Comparison of ENCODE assay signal across 12 cellular contexts in the genomic region with DNA sequence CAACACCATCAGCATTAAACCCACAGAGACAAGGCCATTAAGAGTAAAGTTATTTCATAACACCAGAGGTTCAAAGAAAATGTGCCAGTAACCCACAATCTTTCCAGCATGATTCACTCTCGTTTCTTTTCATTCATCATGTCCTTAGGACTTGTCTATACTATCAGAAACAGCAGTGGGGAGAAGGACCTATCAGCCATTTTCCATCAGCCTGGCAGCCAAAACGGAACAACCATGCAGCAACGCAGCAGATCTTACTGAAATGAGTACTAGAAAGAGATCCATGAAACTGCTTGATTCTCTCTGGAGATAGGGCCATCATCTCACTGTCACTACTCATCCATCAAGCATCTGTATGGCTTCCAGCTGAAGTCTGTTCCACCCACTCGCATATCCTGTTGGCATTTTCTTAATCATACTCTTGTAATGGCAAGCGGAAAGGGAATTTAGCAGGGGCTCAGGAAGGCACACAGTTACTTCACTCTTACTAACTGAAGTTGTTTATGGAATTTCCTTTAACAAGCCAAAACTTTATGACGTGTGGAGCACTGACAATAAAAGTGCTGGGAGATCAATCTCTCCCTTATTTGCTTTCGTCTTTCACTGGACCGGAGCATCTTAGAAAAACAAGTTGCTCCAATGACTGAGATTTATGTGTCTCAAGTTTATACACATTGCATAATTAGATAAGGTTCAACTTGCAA.
DNase-seq lines count a peak whose midpoint lies in the region; ATAC-seq, FAIRE-seq and TF ChIP-seq lines count a peak whose summit lies in the region.
"Had no signal": no experiment of that assay in that cellular context is flagged by ENCODE, and none has a peak within 500 bp of the region (broad histone marks: within the 10 kb centered on the region; RNA-seq: fewer than 3 reads in every experiment).

No MANE protein-coding gene starts in this region.

- CTCF ChIA-PET in HEK293 (lab: Yijun Ruan, JAX): interaction anchor here (0.7 to 1.1 kb wide), 2 partner anchors 8 to 180 kb away, joined by 3 read pairs; no protein-coding TSS in a partner anchor

- FAIRE-seq in bronchial epithelial cell (lab: Jason Lieb, UNC): no peak
- FAIRE-seq: islet of Langerhans had no signal

- H3K4me1 Mint-ChIP-seq in neural crest cell: peaks cover 50% of the 10 kb centered on the region

- H3K4me1 ChIP-seq in HEK293 (ENCODE audit: control insufficient read depth, insufficient read depth, low read length): peaks cover 8% of the 10 kb centered on the region

- H3K27ac Mint-ChIP-seq in neural crest cell (ENCODE audit: unreplicated experiment): no peak overlapping the region

- peak; percentile 76 for DNase-seq in AG10803 (ENCODE audit: low read depth)
- DNase-seq in bronchial epithelial cell (ENCODE audit: low read depth): peak; percentile 77
- no peak for DNase-seq in neural crest cell (ENCODE audit: low read depth, low spot score)
- DNase-seq in LoVo (ENCODE audit: low spot score): no peak
- no peak for DNase-seq in globus pallidus (ENCODE audit: low spot score)
- no peak for DNase-seq in HK-2 (ENCODE audit: unreplicated experiment)
- no peak for DNase-seq in Right ventricle myocardium inferior (ENCODE audit: missing footprints)
- DNase-seq: cortex of kidney, NCI-H2081 treated with DMSO at 0.1 percent for 48 hours had no signal

- H3K9me3 ChIP-seq in HEK293 (ENCODE audit: control insufficient read depth, insufficient read depth, low read depth, low read length): no peaks in the 10 kb centered on the region
- H3K9me3 ChIP-seq: HAP-1 had no signal

- intact Hi-C loops in Right ventricle myocardium inferior (cut with DNase I): no loop called here

- no peak overlapping the region for H3K4me3 ChIP-seq in AG10803 (ENCODE audit: low read length)
- no peak overlapping the region for H3K4me3 ChIP-seq in HEK293 (ENCODE audit: low read depth, low read length)
- H3K4me3 ChIP-seq in bronchial epithelial cell (ENCODE audit: low read depth, low read length): no peak overlapping the region
- H3K4me3 ChIP-seq: HAP-1 had no signal

- POLR2A ChIA-PET in HEK293 (lab: Yijun Ruan, JAX): no interaction called here

- peaks cover 0 to 10% of the 10 kb centered on the region in 2 experiments; a peak in 1 of 3 replicates for H3K36me3 ChIP-seq in HEK293 (ENCODE audit: control insufficient read depth in 2 of 2, insufficient read depth in 1 of 2, low read length in 2 of 2)
- no peaks in the 10 kb centered on the region for H3K36me3 ChIP-seq in bronchial epithelial cell (ENCODE audit: control insufficient read depth, insufficient read depth, low read length)

- no peak overlapping the region; the same call in 1 of the 2 replicates for H3K27ac ChIP-seq in HEK293 (ENCODE audit: extremely low read depth, low read depth, low read length)

- peak overlapping the region; percentile 7 for H3K4me3 Mint-ChIP-seq in neural crest cell

- no peaks in the 10 kb centered on the region for H3K27me3 ChIP-seq in bronchial epithelial cell (ENCODE audit: control insufficient read depth, insufficient read depth, low read length)

- no peaks in the 10 kb centered on the region for H3K27me3 Mint-ChIP-seq in neural crest cell (ENCODE audit: low read depth)

- no peak for ATAC-seq in Right ventricle myocardium inferior

- TF ChIP-seq CTCF in AG10803 (conservative IDR thresholded peaks at IDR 0.05; ENCODE audit: low read length): no peak
- TF ChIP-seq CTCF in HEK293 (tag by site-specific recombination; IDR thresholded peaks at IDR 0.05): no peak
- no peak for TF ChIP-seq CTCF in bronchial epithelial cell (IDR thresholded peaks at IDR 0.05; ENCODE audit: insufficient read depth, low read length, severe bottlenecking)
- TF ChIP-seq CTCF in neural crest cell (conservative IDR thresholded peaks at IDR 0.05): no peak

- no peaks in the 10 kb centered on the region for H3K9me3 Mint-ChIP-seq in neural crest cell

- peaks cover 9% of the 10 kb centered on the region for H3K36me3 Mint-ChIP-seq in neural crest cell (ENCODE audit: low read depth)

TF ChIP-seq in HEK293, 187 proteins besides CTCF, POLR2A, EP300 and RAD21 (continues in another document):
- TF ChIP-seq, protein P1, sequence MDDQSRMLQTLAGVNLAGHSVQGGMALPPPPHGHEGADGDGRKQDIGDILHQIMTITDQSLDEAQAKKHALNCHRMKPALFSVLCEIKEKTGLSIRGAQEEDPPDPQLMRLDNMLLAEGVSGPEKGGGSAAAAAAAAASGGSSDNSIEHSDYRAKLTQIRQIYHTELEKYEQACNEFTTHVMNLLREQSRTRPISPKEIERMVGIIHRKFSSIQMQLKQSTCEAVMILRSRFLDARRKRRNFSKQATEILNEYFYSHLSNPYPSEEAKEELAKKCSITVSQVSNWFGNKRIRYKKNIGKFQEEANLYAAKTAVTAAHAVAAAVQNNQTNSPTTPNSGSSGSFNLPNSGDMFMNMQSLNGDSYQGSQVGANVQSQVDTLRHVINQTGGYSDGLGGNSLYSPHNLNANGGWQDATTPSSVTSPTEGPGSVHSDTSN (CRISPR knock-in tag; IDR thresholded peaks at IDR 0.05): no peak
- TF ChIP-seq ZSCAN16 (tag by site-specific recombination; IDR thresholded peaks at IDR 0.05) (no peak), SALL2 (tag by site-specific recombination; IDR thresholded peaks at IDR 0.05; ENCODE audit: borderline replicate concordance) (no peak), ZNF529 (tag by site-specific recombination; IDR thresholded peaks at IDR 0.05; ENCODE audit: insufficient replicate concordance) (no peak), ZBTB48 (tag by site-specific recombination; IDR thresholded peaks at IDR 0.05) (no peak), FEZF1 (tag by site-specific recombination; IDR thresholded peaks at IDR 0.05) (peak; percentile 94), PRDM1 (tag by site-specific recombination; IDR thresholded peaks at IDR 0.05) (no peak), ZNF629 (tag by site-specific recombination; IDR thresholded peaks at IDR 0.05) (peak; percentile 41), ZNF324 (tag by site-specific recombination; IDR thresholded peaks at IDR 0.05) (no peak), GLI2 (tag by site-specific recombination; IDR thresholded peaks at IDR 0.05; ENCODE audit: borderline replicate concordance, low read depth) (peak; percentile 53; the same call in 1 of the 2 replicates), SP2 (tag by site-specific recombination; IDR thresholded peaks at IDR 0.05) (no peak)
- TF ChIP-seq, protein P2, sequence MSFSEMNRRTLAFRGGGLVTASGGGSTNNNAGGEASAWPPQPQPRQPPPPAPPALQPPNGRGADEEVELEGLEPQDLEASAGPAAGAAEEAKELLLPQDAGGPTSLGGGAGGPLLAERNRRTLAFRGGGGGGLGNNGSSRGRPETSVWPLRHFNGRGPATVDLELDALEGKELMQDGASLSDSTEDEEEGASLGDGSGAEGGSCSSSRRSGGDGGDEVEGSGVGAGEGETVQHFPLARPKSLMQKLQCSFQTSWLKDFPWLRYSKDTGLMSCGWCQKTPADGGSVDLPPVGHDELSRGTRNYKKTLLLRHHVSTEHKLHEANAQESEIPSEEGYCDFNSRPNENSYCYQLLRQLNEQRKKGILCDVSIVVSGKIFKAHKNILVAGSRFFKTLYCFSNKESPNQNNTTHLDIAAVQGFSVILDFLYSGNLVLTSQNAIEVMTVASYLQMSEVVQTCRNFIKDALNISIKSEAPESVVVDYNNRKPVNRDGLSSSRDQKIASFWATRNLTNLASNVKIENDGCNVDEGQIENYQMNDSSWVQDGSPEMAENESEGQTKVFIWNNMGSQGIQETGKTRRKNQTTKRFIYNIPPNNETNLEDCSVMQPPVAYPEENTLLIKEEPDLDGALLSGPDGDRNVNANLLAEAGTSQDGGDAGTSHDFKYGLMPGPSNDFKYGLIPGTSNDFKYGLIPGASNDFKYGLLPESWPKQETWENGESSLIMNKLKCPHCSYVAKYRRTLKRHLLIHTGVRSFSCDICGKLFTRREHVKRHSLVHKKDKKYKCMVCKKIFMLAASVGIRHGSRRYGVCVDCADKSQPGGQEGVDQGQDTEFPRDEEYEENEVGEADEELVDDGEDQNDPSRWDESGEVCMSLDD (tag by site-specific recombination; IDR thresholded peaks at IDR 0.05): no peak
- TF ChIP-seq, protein P3, sequence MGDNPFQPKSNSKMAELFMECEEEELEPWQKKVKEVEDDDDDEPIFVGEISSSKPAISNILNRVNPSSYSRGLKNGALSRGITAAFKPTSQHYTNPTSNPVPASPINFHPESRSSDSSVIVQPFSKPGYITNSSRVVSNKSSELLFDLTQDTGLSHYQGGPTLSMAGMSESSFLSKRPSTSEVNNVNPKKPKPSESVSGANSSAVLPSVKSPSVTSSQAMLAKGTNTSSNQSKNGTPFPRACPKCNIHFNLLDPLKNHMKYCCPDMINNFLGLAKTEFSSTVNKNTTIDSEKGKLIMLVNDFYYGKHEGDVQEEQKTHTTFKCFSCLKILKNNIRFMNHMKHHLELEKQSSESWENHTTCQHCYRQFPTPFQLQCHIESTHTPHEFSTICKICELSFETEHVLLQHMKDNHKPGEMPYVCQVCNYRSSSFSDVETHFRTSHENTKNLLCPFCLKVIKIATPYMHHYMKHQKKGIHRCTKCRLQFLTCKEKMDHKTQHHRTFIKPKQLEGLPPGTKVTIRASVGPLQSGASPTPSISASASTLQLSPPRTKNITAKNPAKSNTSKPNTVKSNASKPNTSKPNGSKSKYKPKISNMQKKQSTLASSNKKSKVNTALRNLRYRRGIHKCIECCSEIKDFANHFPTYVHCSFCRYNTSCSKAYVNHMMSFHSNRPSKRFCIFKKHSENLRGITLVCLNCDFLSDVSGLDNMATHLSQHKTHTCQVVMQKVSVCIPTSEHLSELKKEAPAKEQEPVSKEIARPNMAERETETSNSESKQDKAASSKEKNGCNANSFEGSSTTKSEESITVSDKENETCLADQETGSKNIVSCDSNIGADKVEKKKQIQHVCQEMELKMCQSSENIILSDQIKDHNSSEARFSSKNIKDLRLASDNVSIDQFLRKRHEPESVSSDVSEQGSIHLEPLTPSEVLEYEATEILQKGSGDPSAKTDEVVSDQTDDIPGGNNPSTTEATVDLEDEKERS (tag by site-specific recombination; IDR thresholded peaks at IDR 0.05): no peak
- TF ChIP-seq, protein P4, sequence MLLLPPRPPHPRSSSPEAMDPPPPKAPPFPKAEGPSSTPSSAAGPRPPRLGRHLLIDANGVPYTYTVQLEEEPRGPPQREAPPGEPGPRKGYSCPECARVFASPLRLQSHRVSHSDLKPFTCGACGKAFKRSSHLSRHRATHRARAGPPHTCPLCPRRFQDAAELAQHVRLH (tag by site-specific recombination; IDR thresholded peaks at IDR 0.05): 0 out of 2 replicates have a peak, but pooled peaks have one; percentile 43

Comparison
In these comparisons a context has a peak if more than half of its experiments do, and no peak if none do; other contexts are left out.
1. DNase-seq: peak in AG10803 (single experiment) and bronchial epithelial cell (single experiment); none in neural crest cell (single experiment), LoVo (single experiment), globus pallidus (single experiment), HK-2 (single experiment) and Right ventricle myocardium inferior (single experiment).